Comparison of ENCODE assay signal across 9 cellular contexts in the genomic region with DNA sequence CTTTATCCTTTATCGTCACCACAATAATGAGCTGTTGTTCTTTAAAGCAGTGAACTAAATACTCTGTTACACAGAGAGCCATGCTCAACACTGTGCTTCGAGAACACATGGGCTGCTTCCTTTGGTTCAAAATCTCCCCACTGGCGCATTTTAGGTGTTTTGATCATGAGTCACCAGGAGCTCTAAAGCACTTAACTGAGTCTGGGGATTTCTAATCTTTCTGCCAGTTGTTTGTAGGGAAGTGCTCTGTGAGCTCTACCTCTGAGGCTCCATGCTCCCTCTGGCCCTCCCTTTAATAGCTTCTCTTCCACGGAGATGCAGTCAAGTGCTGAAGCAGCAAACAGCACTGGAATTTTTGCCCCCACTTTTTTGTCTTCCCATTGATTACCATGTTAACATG. TPM values are rescaled to one million over a fixed set of nuclear protein-coding genes. Genes with fewer than 3 reads are reported as not detected.
DNase-seq lines count a peak whose midpoint lies in the region; ATAC-seq and TF ChIP-seq lines count a peak whose summit lies in the region.
"Had no signal": no experiment of that assay in that cellular context is flagged by ENCODE, and none has a peak within 500 bp of the region (broad histone marks: within the 10 kb centered on the region; RNA-seq: fewer than 3 reads in every experiment).

No MANE protein-coding gene starts in this region.

- H3K4me1 ChIP-seq in BE2C (0 out of 2 replicates have a peak, but pooled peaks cover 3% of the 10 kb centered on the region), lung (ENCODE audit: control insufficient read depth in 2 of 2, insufficient read depth in 2 of 2, low read length in 2 of 2) (no peaks in the 10 kb centered on the region), suprapubic skin (no peaks in the 10 kb centered on the region)
- H3K4me1 ChIP-seq: gastroesophageal sphincter had no signal

- H3K4me3 ChIP-seq in BE2C (ENCODE audit: low read depth, low read length): no peak overlapping the region
- no peak overlapping the region for H3K4me3 ChIP-seq in astrocyte of the cerebellum (ENCODE audit: low read depth, low read length)
- no peak overlapping the region for H3K4me3 ChIP-seq in lung
- H3K4me3 ChIP-seq in suprapubic skin: no peak overlapping the region
- H3K4me3 ChIP-seq: gastroesophageal sphincter had no signal

- 74 to 85% methylated on average over 4 of the region's 4 CpGs for WGBS in lung, 2 donors
- WGBS in suprapubic skin: 71% methylated on average over 4 of the region's 4 CpGs

- ATAC-seq in lung (ENCODE audit: insufficient read depth, low FRiP score) (peak; percentile 62), GM19035 (IDR thresholded peaks at IDR 0.05; ENCODE audit: unreplicated experiment) (no peak)
- ATAC-seq: gastroesophageal sphincter had no signal

- no peak for TF ChIP-seq EP300 in suprapubic skin (IDR thresholded peaks at IDR 0.05)

- H3K9me3 ChIP-seq in BE2C (no peaks in the 10 kb centered on the region), lung (ENCODE audit: control insufficient read depth in 2 of 2, insufficient read depth in 1 of 2, low read length in 1 of 2) (no peaks in the 10 kb centered on the region), suprapubic skin (no peaks in the 10 kb centered on the region)
- H3K9me3 ChIP-seq: gastroesophageal sphincter had no signal

- in situ Hi-C loops in astrocyte of the cerebellum (cut with HindIII; ENCODE audit: low sequenced_read_pairs): loop anchor here (25.0 kb wide), 1 partner anchor 269 kb away; no protein-coding TSS in a partner anchor

- no peak for TF ChIP-seq POLR2A in suprapubic skin (IDR thresholded peaks at IDR 0.05)

- H3K27me3 ChIP-seq in BE2C (no peaks in the 10 kb centered on the region), lung (ENCODE audit: control insufficient read depth, insufficient read depth) (no peaks in the 10 kb centered on the region), suprapubic skin (no peaks in the 10 kb centered on the region)
- H3K27me3 ChIP-seq: gastroesophageal sphincter had no signal

- TF ChIP-seq CTCF in BE2C (IDR thresholded peaks at IDR 0.05; ENCODE audit: low read depth, low read length): no peak
- TF ChIP-seq CTCF in astrocyte of the cerebellum (IDR thresholded peaks at IDR 0.05; ENCODE audit: low read depth, low read length, missing control alignments): no peak
- TF ChIP-seq CTCF in lung (IDR thresholded peaks at IDR 0.05; ENCODE audit: control extremely low read depth, extremely low read depth): no peak
- TF ChIP-seq CTCF in suprapubic skin (IDR thresholded peaks at IDR 0.05): no peak

- H3K27ac ChIP-seq in lung (ENCODE audit: low read depth in 1 of 2, low read length in 1 of 2) (no peak overlapping the region), suprapubic skin (no peak overlapping the region)
- H3K27ac ChIP-seq: gastroesophageal sphincter had no signal

- peak; percentile 23 for DNase-seq in BE2C
- DNase-seq in HS-5 (ENCODE audit: low read depth): peak; percentile 64
- peak; percentile 70 for DNase-seq in astrocyte of the cerebellum (ENCODE audit: low read depth)
- DNase-seq in lung (ENCODE audit: low spot score): no peak
- DNase-seq in suprapubic skin (ENCODE audit: low spot score in 2 of 2): no peak
- DNase-seq in NOMO-1 treated with dmso at 0.1 percent for 144 hours (lab: John Stamatoyannopoulos, UW; ENCODE audit: unreplicated experiment): no peak
- DNase-seq in globus pallidus (ENCODE audit: low spot score): no peak

- H3K36me3 ChIP-seq in BE2C (no peaks in the 10 kb centered on the region), lung (ENCODE audit: control insufficient read depth in 2 of 2, insufficient read depth in 2 of 2, low read length in 2 of 2) (peaks cover 7 to 8% of the 10 kb centered on the region in 2 donors), suprapubic skin (peaks cover 36% of the 10 kb centered on the region)

RNA-seq across cellular contexts. Expression of gene ERAP2, which starts 17.0 kb away (rescaled TPM):
- polyA plus RNA-seq in BE2C (2012; ENCODE audit: insufficient read depth, insufficient read length, low read depth): 0.80 TPM
- 10 to 100 TPM in 1 of 2 donors, 1 to 10 TPM in 1; 4.9 to 11.6 TPM for total RNA-seq in lung
- polyA plus RNA-seq in lung: 10 to 100 TPM in 1 of 2 donors, 1 to 10 TPM in 1; 2.8 to 19.8 TPM
- 10 to 100 TPM in 2 of 4 donors, 1 to 10 TPM in 2; 9.0 to 14.0 (median 11.5) TPM for total RNA-seq in suprapubic skin

RNA-seq across cellular contexts. Expression of gene LNPEP, which starts 42.5 kb away (rescaled TPM):
- 4.8 TPM for polyA plus RNA-seq in BE2C (2012; ENCODE audit: insufficient read depth, insufficient read length, low read depth)
- total RNA-seq in lung (10 to 100 TPM; 32.8 to 78.9 TPM), suprapubic skin (100 to 1,000 TPM in 1 of 4 donors, 10 to 100 TPM in 3; 43.7 to 107 (median 69.9) TPM)
- 1 to 10 TPM; 4.6 to 5.2 TPM for polyA plus RNA-seq in lung

Comparison
In these comparisons a context has a peak if more than half of its experiments do, and no peak if none do; other contexts are left out.
1. DNase-seq: peak in BE2C (single experiment), HS-5 (single experiment) and astrocyte of the cerebellum (single experiment); none in lung (single experiment), suprapubic skin (0 of 2), NOMO-1 treated with dmso at 0.1 percent for 144 hours (single experiment) and globus pallidus (single experiment).